Comparison of ENCODE assay signal across 23 cellular contexts in the genomic region with DNA sequence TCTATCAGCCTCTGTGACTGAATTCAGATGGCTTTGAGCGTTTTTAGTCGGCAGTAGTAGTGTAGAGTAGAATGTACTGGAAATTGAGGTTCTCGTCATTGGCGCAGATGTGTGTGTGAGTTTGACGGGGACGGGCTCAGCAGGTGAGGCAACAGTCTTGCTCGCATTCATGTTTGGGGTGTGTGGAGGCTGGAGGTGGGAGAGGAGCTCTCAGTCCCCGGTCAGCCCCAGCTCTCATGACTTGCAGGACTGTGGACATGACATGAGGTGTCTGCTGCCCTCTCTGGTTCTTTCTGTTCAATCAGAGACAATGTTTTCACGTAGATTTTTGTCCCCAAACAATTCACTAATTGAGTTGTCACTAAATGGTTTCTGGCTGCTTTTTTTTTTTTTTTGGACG.
"Had no signal": no experiment of that assay in that cellular context is flagged by ENCODE, and none has a peak within 500 bp of the region (broad histone marks: within the 10 kb centered on the region; RNA-seq: fewer than 3 reads in every experiment).

No MANE protein-coding gene starts in this region.

- H3K27ac ChIP-seq: dorsolateral prefrontal cortex, gastrocnemius medialis, hepatocyte, ovary, psoas muscle, suprapubic skin, transverse colon, vagina had no signal

- H3K4me1 ChIP-seq: gastrocnemius medialis, psoas muscle, suprapubic skin, transverse colon, vagina had no signal

- DNase-seq: dorsolateral prefrontal cortex; effector CD4-positive, alpha-beta T cell; foreskin fibroblast; gastrocnemius medialis; kidney; mammary epithelial cell; natural killer cell; occipital lobe; ovary; posterior cingulate gyrus; psoas muscle; small intestine; stimulated activated CD4-positive, alpha-beta T cell treated with anti-CD3 and anti-CD28 coated beads, Interleukin-12 subunit alpha, Interleukin-12 subunit beta, amount 100 ng/mL, for 4 hours; stimulated activated CD4-positive, alpha-beta T cell treated with anti-CD3 and anti-CD28 coated beads, Interleukin-1b, Interleukin-23, amount 100 ng/mL, for 48 hours; stimulated activated CD4-positive, alpha-beta T cell treated with anti-CD3 and anti-CD28 coated beads, Interleukin-4, amount 100 ng/mL, for 1 hour; stimulated activated CD8-positive, alpha-beta memory T cell treated with anti-CD3 and anti-CD28 coated beads, Interleukin-4, amount 100 ng/mL, for 48 hours; stimulated activated naive CD4-positive, alpha-beta T cell; stimulated activated naive CD8-positive, alpha-beta T cell treated with anti-CD3 and anti-CD28 coated beads, Interleukin-15, amount 100 ng/mL, for 72 hours; transverse colon had no signal

- H3K9me3 ChIP-seq: gastrocnemius medialis, heart left ventricle, ovary, psoas muscle, suprapubic skin, transverse colon, vagina had no signal

- H3K27me3 ChIP-seq: dorsolateral prefrontal cortex, gastrocnemius medialis, hepatocyte, ovary, transverse colon, vagina had no signal

- ATAC-seq: gastrocnemius medialis had no signal

- H3K4me3 ChIP-seq: dorsolateral prefrontal cortex, gastrocnemius medialis, heart left ventricle, hepatocyte, ovary, psoas muscle, suprapubic skin, transverse colon, vagina had no signal

- H3K36me3 ChIP-seq: gastrocnemius medialis, heart left ventricle, ovary, suprapubic skin, transverse colon, vagina had no signal
